16 cellular contexts compared by ENCODE assay signal in the genomic region with DNA sequence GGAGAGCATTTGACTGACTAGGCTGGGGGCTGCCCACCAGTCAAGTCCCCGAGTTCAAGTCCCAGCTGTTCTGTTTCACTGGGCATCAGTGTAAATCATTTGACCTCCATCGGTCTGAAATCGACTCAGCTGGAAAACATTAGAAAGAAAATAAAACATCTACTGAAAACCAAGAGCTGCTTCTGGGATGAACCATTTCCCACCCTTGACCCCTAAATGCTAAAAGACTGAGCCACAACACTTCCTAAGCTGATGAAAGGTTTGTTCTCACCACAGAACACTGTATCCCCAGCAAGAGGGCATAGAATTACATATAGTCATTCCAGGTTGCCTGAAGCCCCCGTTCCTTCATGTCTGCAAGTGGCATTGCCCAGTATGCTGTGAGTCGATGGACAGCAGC.
DNase-seq lines count a peak whose midpoint lies in the region; ATAC-seq and TF ChIP-seq lines count a peak whose summit lies in the region.
"Had no signal": no experiment of that assay in that cellular context is flagged by ENCODE, and none has a peak within 500 bp of the region (broad histone marks: within the 10 kb centered on the region; RNA-seq: fewer than 3 reads in every experiment).

No MANE protein-coding gene starts in this region.

- H3K4me1 Mint-ChIP-seq in T-helper 17 cell, result peaks cover 48% of the 10 kb centered on the region

- ATAC-seq in T-helper 17 cell, result no peak
- ATAC-seq in GM18873 (IDR thresholded peaks at IDR 0.05; ENCODE audit: low FRiP score, unreplicated experiment), result no peak

- no peak for TF ChIP-seq CTCF in fibroblast of villous mesenchyme (IDR thresholded peaks at IDR 0.05; ENCODE audit: insufficient read depth, low read depth, low read length)
- no peak for TF ChIP-seq CTCF in spleen (IDR thresholded peaks at IDR 0.05 in 8 of 11, conservative IDR thresholded peaks at IDR 0.05 in 3 of 11)

- no peaks in the 10 kb centered on the region for H3K27me3 Mint-ChIP-seq in T-helper 17 cell
- H3K27me3 Mint-ChIP-seq: activated CD4-positive, alpha-beta T cell treated with anti-CD3 and anti-CD28 coated beads, Interleukin-2, amount 10 ng/mL, durations not matched to agents 7 days and 5 days had no signal

- no peaks in the 10 kb centered on the region for H3K27me3 ChIP-seq in spleen (replicated peaks in 1 of 7)

- H3K4me3 Mint-ChIP-seq in T-helper 17 cell, result no peak overlapping the region
- H3K4me3 Mint-ChIP-seq: activated CD4-positive, alpha-beta T cell treated with anti-CD3 and anti-CD28 coated beads, Interleukin-2, amount 10 ng/mL, durations not matched to agents 7 days and 5 days; H9 had no signal

- no peak overlapping the region for H3K4me3 ChIP-seq in fibroblast of villous mesenchyme (ENCODE audit: low read depth, low read length)
- no peak overlapping the region for H3K4me3 ChIP-seq in spleen

- intact Hi-C loops in spleen (cut with DNase I; ENCODE audit: low total_unique reads), result loop anchor here (2.0 to 10.0 kb wide), 2 partner anchors 350 to 434 kb away; no protein-coding TSS in a partner anchor

- H3K27ac ChIP-seq in spleen, result peak overlapping the region in 5 of 8 donors; percentile 26 to 53 (median 34)

- no peak for TF ChIP-seq POLR2A in spleen (IDR thresholded peaks at IDR 0.05)

- no peaks in the 10 kb centered on the region for H3K9me3 ChIP-seq in T-helper 17 cell (ENCODE audit: control insufficient read depth, low read length, poor library complexity, severe bottlenecking)
- no peaks in the 10 kb centered on the region for H3K9me3 ChIP-seq in spleen

- H3K27ac Mint-ChIP-seq in T-helper 17 cell, result peak overlapping the region; percentile 39

- peak; percentile 88 for DNase-seq in EL
- no peak for DNase-seq in T-helper 17 cell
- DNase-seq in fibroblast of villous mesenchyme (ENCODE audit: low read depth), result peak; percentile 55
- DNase-seq in spleen, result no peak
- DNase-seq in NCI-H2171 treated with DMSO at 0.1 percent for 48 hours (lab: John Stamatoyannopoulos, UW), result no peak
- DNase-seq in NCI-H226, result no peak
- DNase-seq in effector CD8-positive, alpha-beta T cell (lab: John Stamatoyannopoulos, UW), result no peak
- DNase-seq: activated CD4-positive, alpha-beta T cell treated with anti-CD3 and anti-CD28 coated beads, Interleukin-2, amount 10 ng/mL, durations not matched to agents 7 days and 5 days; amniotic stem cell; H9; mesendoderm; NCI-H2227 treated with DMSO at 0.1 percent for 48 hours; SHP77; small intestine; stimulated activated CD8-positive, alpha-beta memory T cell treated with anti-CD3 and anti-CD28 coated beads, Interleukin-4, amount 100 ng/mL, for 48 hours had no signal

- H3K36me3 ChIP-seq in spleen, result peaks cover 0 to 18% (median 0%) of the 10 kb centered on the region in 6 donors

- peaks cover 0 to 49% (median 27%) of the 10 kb centered on the region in 6 donors for H3K4me1 ChIP-seq in spleen

- no peaks in the 10 kb centered on the region for H3K36me3 Mint-ChIP-seq in T-helper 17 cell (ENCODE audit: low read depth)

- WGBS in spleen, 5 donors, result 74 to 84% (median 79%) methylated on average over 4 to 5 of the region's 5 CpGs

Comparison
In these comparisons a context has a peak if more than half of its experiments do, and no peak if none do; other contexts are left out.
1. DNase-seq: peak in EL (single experiment) and fibroblast of villous mesenchyme (single experiment); none in T-helper 17 cell (0 of 3), spleen (single experiment), NCI-H2171 treated with DMSO at 0.1 percent for 48 hours (single experiment), NCI-H226 (single experiment) and effector CD8-positive, alpha-beta T cell (single experiment).